26 cellular contexts compared by ENCODE assay signal in genomic region chr1:63831409-63831808, GRCh38. TPM values are rescaled to one million over a fixed set of nuclear protein-coding genes. Genes with fewer than 3 reads are reported as not detected.
A peak's percentile ranks its signal among the peaks of the same experiment; 100 is the strongest.
DNase-seq lines count a peak whose midpoint lies in the region; ATAC-seq and TF ChIP-seq lines count a peak whose summit lies in the region.
"Had no signal": no experiment of that assay in that cellular context is flagged by ENCODE, and none has a peak within 500 bp of the region (broad histone marks: within the 10 kb centered on the region; RNA-seq: fewer than 3 reads in every experiment).

No MANE protein-coding gene starts in this region.

- peak overlapping the region; percentile 68; the same call in 1 of the 2 replicates for H2AFZ ChIP-seq in OCI-LY7 (ENCODE audit: low read length)
- H2AFZ ChIP-seq: PC-9 had no signal

- H3K4me3 ChIP-seq in OCI-LY7 (ENCODE audit: low read depth, low read length, poor library complexity, severe bottlenecking) (peak overlapping the region; percentile 7), tibial artery (no peak overlapping the region)
- H3K4me3 ChIP-seq: PC-9 had no signal

- no peaks in the 10 kb centered on the region for H3K9me2 ChIP-seq in OCI-LY7 (ENCODE audit: insufficient read depth, low read length)

- H3K4me1 ChIP-seq in OCI-LY7 (ENCODE audit: insufficient read depth, low read length, poor library complexity, severe bottlenecking): peaks cover 77% of the 10 kb centered on the region
- peaks cover 0 to 93% (median 42%) of the 10 kb centered on the region in 4 donors for H3K4me1 ChIP-seq in tibial artery

- POLR2A ChIA-PET in OCI-LY7 (lab: Charles Lee): interaction anchor here (1.1 to 2.0 kb wide), 4 partner anchors 13 to 52 kb away, joined by 3 to 5 read pairs (median 4); no protein-coding TSS in a partner anchor

- intact Hi-C loops in OCI-LY7 (cut with micrococcal nuclease; ENCODE audit: unreplicated experiment): no loop called here
- intact Hi-C loops in tibial artery (cut with DNase I; ENCODE audit: low total_unique reads): no loop called here

- no TSS peak for BruUV-seq in OCI-LY7 (replicated peaks; lab: Mats Ljungman, UMichigan)

- peak; percentile 76 for DNase-seq in ELF-1 (ENCODE audit: low read depth, low spot score)
- DNase-seq in OCI-LY7 (ENCODE audit: low spot score): peak; percentile 27
- DNase-seq in mesothelial cell of epicardium (ENCODE audit: low spot score in 2 of 2, unreplicated experiment in 2 of 2): no peak
- DNase-seq in tibial artery: no peak
- no peak for DNase-seq in UCSD-AML1 (lab: John Stamatoyannopoulos, UW; ENCODE audit: unreplicated experiment)
- DNase-seq in stimulated activated CD4-positive, alpha-beta T cell treated with anti-CD3 and anti-CD28 coated beads, Interleukin-12 subunit alpha, Interleukin-12 subunit beta, amount 100 ng/mL, for 4 hours: no peak
- DNase-seq: CD4-positive, CD25-positive, alpha-beta regulatory T cell; DMS153; DND-41; GOT3; Karpas-422; NCI-H1092 treated with DMSO at 0.1 percent for 48 hours; NCI-H1436; NCI-H187; NCI-H2081 treated with DMSO at 0.1 percent for 48 hours; NCI-H2171; NCI-H226; NCI-H510A treated with DMSO at 0.1 percent for 48 hours; NCI-H774; PC-9; SHP77; T-helper 1 cell had no signal

- H3K27me3 ChIP-seq in tibial artery: no peaks in the 10 kb centered on the region

- peaks cover 18% of the 10 kb centered on the region for H3K9me3 ChIP-seq in OCI-LY7 (ENCODE audit: low read length)
- H3K9me3 ChIP-seq in tibial artery: no peaks in the 10 kb centered on the region

- peaks cover 5% of the 10 kb centered on the region for H3K36me3 Mint-ChIP-seq in mesothelial cell of epicardium
- H3K36me3 Mint-ChIP-seq: CD4-positive, CD25-positive, alpha-beta regulatory T cell had no signal

- H3K27me3 Mint-ChIP-seq in mesothelial cell of epicardium (ENCODE audit: low read depth): no peaks in the 10 kb centered on the region

- H3K79me2 ChIP-seq in OCI-LY7 (ENCODE audit: insufficient read depth, low read depth, low read length): no peaks in the 10 kb centered on the region

- no peaks in the 10 kb centered on the region for H4K20me1 ChIP-seq in OCI-LY7 (ENCODE audit: insufficient read depth, low read length)

- H3K4me1 Mint-ChIP-seq in mesothelial cell of epicardium: peaks cover 55% of the 10 kb centered on the region
- H3K4me1 Mint-ChIP-seq: CD4-positive, CD25-positive, alpha-beta regulatory T cell had no signal

- H3K27ac ChIP-seq in OCI-LY7 (ENCODE audit: low read depth, low read length, poor library complexity, severe bottlenecking): peak overlapping the region; percentile 63
- H3K27ac ChIP-seq in tibial artery: peak overlapping the region; percentile 70 to 74
- H3K27ac ChIP-seq: HL-60, PC-9 had no signal

- no peaks in the 10 kb centered on the region for H3K9me3 Mint-ChIP-seq in mesothelial cell of epicardium
- H3K9me3 Mint-ChIP-seq: CD4-positive, CD25-positive, alpha-beta regulatory T cell had no signal

- peak overlapping the region; percentile 11 for H3K27ac Mint-ChIP-seq in mesothelial cell of epicardium
- H3K27ac Mint-ChIP-seq: CD4-positive, CD25-positive, alpha-beta regulatory T cell had no signal

- H3K36me3 ChIP-seq in OCI-LY7 (ENCODE audit: insufficient read depth, low read length) (no peaks in the 10 kb centered on the region; the same call in 1 of the 2 replicates), tibial artery (no peaks in the 10 kb centered on the region)

- no peak overlapping the region for H3K4me3 Mint-ChIP-seq in mesothelial cell of epicardium
- H3K4me3 Mint-ChIP-seq: CD4-positive, CD25-positive, alpha-beta regulatory T cell had no signal

- TF ChIP-seq CTCF in OCI-LY7 (conservative IDR thresholded peaks at IDR 0.05; ENCODE audit: low read length) (no peak), mesothelial cell of epicardium (IDR thresholded peaks at IDR 0.05; ENCODE audit: unreplicated experiment) (no peak), tibial artery (IDR thresholded peaks at IDR 0.05) (no peak)

- ATAC-seq in GM21390 (IDR thresholded peaks at IDR 0.05; ENCODE audit: unreplicated experiment): no peak
- ATAC-seq: HCT116 had no signal

- CTCF ChIA-PET in OCI-LY7 (lab: Charles Lee; ENCODE audit: unreplicated experiment): no interaction called here

- peak overlapping the region; percentile 38 for H3K4me2 ChIP-seq in OCI-LY7 (ENCODE audit: low read length)
- H3K4me2 ChIP-seq: PC-9 had no signal

RNA-seq across cellular contexts. Expression of gene ROR1, which starts 57.6 kb away (rescaled TPM):
- total RNA-seq in OCI-LY7 (2014; rRNA removed; shearing (Covaris generic)): 0.47 and 0.85 TPM in 2 replicates
- 1.4 and 2.5 TPM in 2 replicates for total RNA-seq in OCI-LY7 (2022)
- 76.0 to 89.9 TPM (median 81.4 TPM) in 3 replicates for total RNA-seq in mesothelial cell of epicardium
- total RNA-seq: CD4-positive, CD25-positive, alpha-beta regulatory T cell; G401 had no signal

Comparison
In these comparisons a context has a peak if more than half of its experiments do, and no peak if none do; other contexts are left out.
1. DNase-seq: peak in ELF-1 (single experiment) and OCI-LY7 (single experiment); none in mesothelial cell of epicardium (0 of 2), tibial artery (0 of 2), UCSD-AML1 (single experiment) and stimulated activated CD4-positive, alpha-beta T cell treated with anti-CD3 and anti-CD28 coated beads, Interleukin-12 subunit alpha, Interleukin-12 subunit beta, amount 100 ng/mL, for 4 hours (single experiment).
2. RNA of gene ROR1, which starts 57.6 kb away (total RNA-seq): 76.0 to 89.9 TPM in mesothelial cell of epicardium; 0.47 to 2.5 TPM in OCI-LY7; every median in the first group is over 10 times any median in the second.